In genomic region chr4:169267070-169267469, GRCh38 we compare ENCODE assay signal across 14 cellular contexts. TPM values are rescaled to one million over a fixed set of nuclear protein-coding genes. Genes with fewer than 3 reads are reported as not detected.
DNase-seq lines count a peak whose midpoint lies in the region; ATAC-seq, FAIRE-seq and TF ChIP-seq lines count a peak whose summit lies in the region.
"Had no signal": no experiment of that assay in that cellular context is flagged by ENCODE, and none has a peak within 500 bp of the region (broad histone marks: within the 10 kb centered on the region; RNA-seq: fewer than 3 reads in every experiment).

No MANE protein-coding gene starts in this region.

- no peaks in the 10 kb centered on the region for H3K36me3 Mint-ChIP-seq in activated naive CD4-positive, alpha-beta T cell treated with anti-CD3 and anti-CD28 coated beads, Interleukin-2, amount 10 ng/mL, durations not matched to agents 7 days and 5 days
- H3K36me3 Mint-ChIP-seq in effector memory CD8-positive, alpha-beta T cell (ENCODE audit: insufficient read depth): no peaks in the 10 kb centered on the region

- TF ChIP-seq CTCF in WI38 (IDR thresholded peaks at IDR 0.05; ENCODE audit: low read depth, low read length) (no peak), fibroblast of villous mesenchyme (IDR thresholded peaks at IDR 0.05; ENCODE audit: insufficient read depth, low read depth, low read length) (no peak), psoas muscle (IDR thresholded peaks at IDR 0.05) (no peak), tibial artery (IDR thresholded peaks at IDR 0.05) (no peak)

- intact Hi-C loops in psoas muscle (cut with DNase I): loop anchor here in 1 of 2 donors (10.0 kb wide), 1 partner anchor 208 kb away; no protein-coding TSS in a partner anchor
- intact Hi-C loops in tibial artery (cut with DNase I; ENCODE audit: low total_unique reads): no loop called here

- H3K4me3 Mint-ChIP-seq in activated naive CD4-positive, alpha-beta T cell treated with anti-CD3 and anti-CD28 coated beads, Interleukin-2, amount 10 ng/mL, durations not matched to agents 7 days and 5 days: no peak overlapping the region
- no peak overlapping the region for H3K4me3 Mint-ChIP-seq in effector memory CD8-positive, alpha-beta T cell
- H3K4me3 Mint-ChIP-seq: CD14-positive monocyte had no signal

- H3K9me3 ChIP-seq in psoas muscle (no peaks in the 10 kb centered on the region), tibial artery (no peaks in the 10 kb centered on the region)
- H3K9me3 ChIP-seq: mucosa of descending colon had no signal

- no peaks in the 10 kb centered on the region for H3K9me3 Mint-ChIP-seq in activated naive CD4-positive, alpha-beta T cell treated with anti-CD3 and anti-CD28 coated beads, Interleukin-2, amount 10 ng/mL, durations not matched to agents 7 days and 5 days
- H3K9me3 Mint-ChIP-seq in effector memory CD8-positive, alpha-beta T cell: no peaks in the 10 kb centered on the region

- peaks cover 10% of the 10 kb centered on the region for H3K4me1 Mint-ChIP-seq in activated naive CD4-positive, alpha-beta T cell treated with anti-CD3 and anti-CD28 coated beads, Interleukin-2, amount 10 ng/mL, durations not matched to agents 7 days and 5 days
- H3K4me1 Mint-ChIP-seq in effector memory CD8-positive, alpha-beta T cell (ENCODE audit: low read depth in 2 of 2): peaks cover 2 to 5% of the 10 kb centered on the region in 2 donors

- H3K27ac ChIP-seq in psoas muscle (no peak overlapping the region), tibial artery (peak overlapping the region in 1 of 2 donors; percentile 91)
- H3K27ac ChIP-seq: SK-N-MC had no signal

- peaks cover 49% of the 10 kb centered on the region for H3K27me3 Mint-ChIP-seq in activated naive CD4-positive, alpha-beta T cell treated with anti-CD3 and anti-CD28 coated beads, Interleukin-2, amount 10 ng/mL, durations not matched to agents 7 days and 5 days
- peaks cover 62 to 77% of the 10 kb centered on the region in 2 donors for H3K27me3 Mint-ChIP-seq in effector memory CD8-positive, alpha-beta T cell

- H3K27me3 ChIP-seq in psoas muscle (ENCODE audit: insufficient read depth in 3 of 3, low read length in 2 of 3): no peaks in the 10 kb centered on the region
- H3K27me3 ChIP-seq in tibial artery: no peaks in the 10 kb centered on the region

- H3K36me3 ChIP-seq in psoas muscle (ENCODE audit: insufficient read depth in 1 of 2, low read depth in 1 of 2): peaks cover 0 to 3% of the 10 kb centered on the region in 2 donors
- peaks cover 0 to 5% (median 0%) of the 10 kb centered on the region in 3 donors for H3K36me3 ChIP-seq in tibial artery

- ATAC-seq in psoas muscle: no peak
- no peak for ATAC-seq in HG03432 (IDR thresholded peaks at IDR 0.05; ENCODE audit: unreplicated experiment)
- no peak for ATAC-seq in effector memory CD8-positive, alpha-beta T cell (replicated peaks)
- ATAC-seq: mucosa of descending colon had no signal

- H3K4me3 ChIP-seq in WI38 (ENCODE audit: low read depth, low read length) (peak overlapping the region; percentile 35), fibroblast of villous mesenchyme (ENCODE audit: low read depth, low read length) (peak overlapping the region; percentile 96), psoas muscle (peak overlapping the region; percentile 98), tibial artery (no peak overlapping the region)
- H3K4me3 ChIP-seq: mucosa of descending colon, SK-N-MC had no signal

- no peak overlapping the region for H3K27ac Mint-ChIP-seq in activated naive CD4-positive, alpha-beta T cell treated with anti-CD3 and anti-CD28 coated beads, Interleukin-2, amount 10 ng/mL, durations not matched to agents 7 days and 5 days
- H3K27ac Mint-ChIP-seq in effector memory CD8-positive, alpha-beta T cell: no peak overlapping the region
- H3K27ac Mint-ChIP-seq: CD14-positive monocyte had no signal

- no peak for DNase-seq in GM19239 (ENCODE audit: insufficient read length, low spot score)
- DNase-seq in fibroblast of villous mesenchyme (ENCODE audit: low read depth): no peak
- no peak for DNase-seq in psoas muscle
- no peak for DNase-seq in tibial artery
- DNase-seq in activated naive CD4-positive, alpha-beta T cell treated with anti-CD3 and anti-CD28 coated beads, Interleukin-2, amount 10 ng/mL, durations not matched to agents 7 days and 5 days: no peak
- no peak for DNase-seq in effector memory CD8-positive, alpha-beta T cell
- DNase-seq: activated naive CD4-positive, alpha-beta T cell; erythroblast; mucosa of descending colon had no signal

- 38 to 46% (median 44%) methylated on average over 1 of the region's 1 CpG for WGBS in psoas muscle, 3 donors

- H3K4me1 ChIP-seq in psoas muscle: peaks cover 45% of the 10 kb centered on the region
- H3K4me1 ChIP-seq in tibial artery: peaks cover 0 to 79% (median 26%) of the 10 kb centered on the region in 4 donors

- CTCF ChIA-PET in activated naive CD4-positive, alpha-beta T cell treated with anti-CD3 and anti-CD28 coated beads, Interleukin-2, amount 10 ng/mL, durations not matched to agents 7 days and 5 days (lab: Charles Lee): interaction anchor here (0.6 kb wide), 1 partner anchor 965 kb away, joined by 3 read pairs; no protein-coding TSS in a partner anchor

- peak; percentile 58 for FAIRE-seq in GM19239 (lab: Jason Lieb, UNC)
- FAIRE-seq: GM12891 had no signal

RNA-seq across cellular contexts. Expression of gene SH3RF1, which starts 3.7 kb away (rescaled TPM):
- 29.3 and 41.9 TPM in 2 replicates for total RNA-seq in fibroblast of villous mesenchyme
- 10 to 100 TPM; 19.2 to 35.9 (median 27.0) TPM for total RNA-seq in psoas muscle
- 1 to 10 TPM; 4.8 to 7.4 (median 5.3) TPM for polyA plus RNA-seq in psoas muscle

Comparison
In these comparisons a context has a peak if more than half of its experiments do, and no peak if none do; other contexts are left out.
1. H3K4me3 ChIP-seq: peak in WI38 (single experiment), fibroblast of villous mesenchyme (single experiment) and psoas muscle (single experiment); none in tibial artery (0 of 2).